8 cellular contexts compared by ENCODE assay signal in genomic region chr12:112937741-112938719, GRCh38. TPM values are rescaled to one million over a fixed set of nuclear protein-coding genes. Genes with fewer than 3 reads are reported as not detected.
A peak's percentile ranks its signal among the peaks of the same experiment; 100 is the strongest.
DNase-seq lines count a peak whose midpoint lies in the region; ATAC-seq and TF ChIP-seq lines count a peak whose summit lies in the region.

Gene OAS3 (plus strand): TSS chr12:112938474. CDS start chr12:112938531, 57 bp downstream.

- POLR2A ChIA-PET in CD4-positive, alpha-beta memory T cell (lab: Charles Lee; ENCODE audit: partially characterized antibody) = interaction anchor here (1.0 to 6.0 kb wide), 9 partner anchors 11 to 119 kb away, joined by 3 to 84 read pairs (median 5); partner anchors contain the start of genes OAS1 and OAS2
- POLR2A ChIA-PET in activated CD4-positive, alpha-beta memory T cell treated with anti-CD3 and anti-CD28 coated beads for 36 hours (lab: Charles Lee) = interaction anchor here (0.9 to 1.6 kb wide), 3 partner anchors 18 to 40 kb away, joined by 3 to 9 read pairs (median 5); partner anchors contain the start of genes OAS1 and OAS2

- DNase-seq in CD4-positive, alpha-beta memory T cell = peak; percentile 66 to 87 (median 70)
- peak; percentile 76 for DNase-seq in NCI-H2196 treated with DMSO at 0.1 percent for 48 hours (lab: John Stamatoyannopoulos, UW; ENCODE audit: unreplicated experiment)
- DNase-seq in activated CD4-positive, alpha-beta memory T cell treated with anti-CD3 and anti-CD28 coated beads for 36 hours = peak; percentile 77
- peak; percentile 96 for DNase-seq in lower lobe of right lung
- peak; percentile 35 to 54 for DNase-seq in stimulated activated CD4-positive, alpha-beta T cell treated with anti-CD3 and anti-CD28 coated beads, Interleukin-4, amount 100 ng/mL, for 48 hours (ENCODE audit: low read depth in 2 of 2)

- peaks cover 35% of the 10 kb centered on the region for H3K4me1 ChIP-seq in CD4-positive, alpha-beta memory T cell (ENCODE audit: insufficient read depth, low read length)
- H3K4me1 ChIP-seq in ectodermal cell (ENCODE audit: control insufficient read depth, insufficient read depth, low read length) (peaks cover 3% of the 10 kb centered on the region), lower lobe of right lung (peaks cover 17% of the 10 kb centered on the region)

- H3K27ac Mint-ChIP-seq in CD4-positive, alpha-beta memory T cell = peak within 1 kb of the TSS; percentile 85 to 98 (median 96)
- peak within 1 kb of the TSS; percentile 75 for H3K27ac Mint-ChIP-seq in activated CD4-positive, alpha-beta memory T cell treated with anti-CD3 and anti-CD28 coated beads for 36 hours

- CTCF ChIA-PET in CD4-positive, alpha-beta memory T cell (lab: Charles Lee; ENCODE audit: partially characterized antibody) = interaction anchor here (0.9 to 2.0 kb wide), 5 partner anchors 29 to 40 kb away, joined by 4 to 14 read pairs (median 5); partner anchors contain the start of genes OAS1 and OAS2
- CTCF ChIA-PET in activated CD4-positive, alpha-beta memory T cell treated with anti-CD3 and anti-CD28 coated beads for 36 hours (lab: Charles Lee) = interaction anchor here (0.9 to 1.1 kb wide), 2 partner anchors 31 to 37 kb away, joined by 4 to 10 read pairs; partner anchors contain the start of gene OAS1

- peaks cover 0 to 9% of the 10 kb centered on the region in 2 donors for H3K36me3 Mint-ChIP-seq in CD4-positive, alpha-beta memory T cell
- H3K36me3 Mint-ChIP-seq in activated CD4-positive, alpha-beta memory T cell treated with anti-CD3 and anti-CD28 coated beads for 36 hours = no peaks in the 10 kb centered on the region

- H3K9me3 Mint-ChIP-seq in CD4-positive, alpha-beta memory T cell = peaks cover 0 to 5% (median 0%) of the 10 kb centered on the region in 8 donors
- H3K9me3 Mint-ChIP-seq in activated CD4-positive, alpha-beta memory T cell treated with anti-CD3 and anti-CD28 coated beads for 36 hours = peaks cover 2% of the 10 kb centered on the region

- no peaks in the 10 kb centered on the region for H3K9me3 ChIP-seq in CD4-positive, alpha-beta memory T cell (ENCODE audit: control insufficient read depth in 1 of 2, low read length in 2 of 2)
- H3K9me3 ChIP-seq in ectodermal cell (ENCODE audit: control insufficient read depth, low read length) = no peaks in the 10 kb centered on the region
- H3K9me3 ChIP-seq in lower lobe of right lung = no peaks in the 10 kb centered on the region

- intact Hi-C loops in CD4-positive, alpha-beta memory T cell (cut with micrococcal nuclease) = loop anchor here (1.0 to 2.0 kb wide), 3 partner anchors 31 to 397 kb away; partner anchors contain the start of genes OAS1, OAS2 and SLC8B1
- intact Hi-C loops in activated CD4-positive, alpha-beta memory T cell treated with anti-CD3 and anti-CD28 coated beads for 36 hours (cut with micrococcal nuclease) = loop anchor here (1.0 to 2.0 kb wide), 2 partner anchors 31 to 40 kb away; partner anchors contain the start of genes OAS1 and OAS2
- intact Hi-C loops in lower lobe of right lung (cut with DNase I) = no loop called here

- peak within 1 kb of the TSS; percentile 72 to 84 for H3K4me3 ChIP-seq in CD4-positive, alpha-beta memory T cell (ENCODE audit: low read length in 2 of 2)
- H3K4me3 ChIP-seq in ectodermal cell (ENCODE audit: insufficient read depth, low read depth, low read length) = peak within 1 kb of the TSS; percentile 40
- peak within 1 kb of the TSS; percentile 91 for H3K4me3 ChIP-seq in lower lobe of right lung

- H3K4me3 Mint-ChIP-seq in CD4-positive, alpha-beta memory T cell = peak within 1 kb of the TSS; percentile 87 to 100 (median 94)
- H3K4me3 Mint-ChIP-seq in activated CD4-positive, alpha-beta memory T cell treated with anti-CD3 and anti-CD28 coated beads for 36 hours = peak within 1 kb of the TSS; percentile 87

- H3K36me3 ChIP-seq in CD4-positive, alpha-beta memory T cell (ENCODE audit: insufficient read depth, low read length) = no peaks in the 10 kb centered on the region
- H3K36me3 ChIP-seq in ectodermal cell (ENCODE audit: control insufficient read depth, insufficient read depth, low read length) (no peaks in the 10 kb centered on the region), lower lobe of right lung (peaks cover 8% of the 10 kb centered on the region)

- H3K27me3 ChIP-seq in CD4-positive, alpha-beta memory T cell (ENCODE audit: insufficient read depth, low read length) = no peaks in the 10 kb centered on the region
- peaks cover 26% of the 10 kb centered on the region for H3K27me3 ChIP-seq in ectodermal cell (ENCODE audit: control insufficient read depth, insufficient read depth, low read length, poor library complexity, severe bottlenecking)
- H3K27me3 ChIP-seq in lower lobe of right lung (ENCODE audit: low read depth) = no peaks in the 10 kb centered on the region

- peaks cover 28 to 45% (median 36%) of the 10 kb centered on the region in 4 donors for H3K4me1 Mint-ChIP-seq in CD4-positive, alpha-beta memory T cell
- peaks cover 35% of the 10 kb centered on the region for H3K4me1 Mint-ChIP-seq in activated CD4-positive, alpha-beta memory T cell treated with anti-CD3 and anti-CD28 coated beads for 36 hours (ENCODE audit: low read depth)

- WGBS in ectodermal cell, 2 experiments = 22 to 25% methylated on average over 50 of the region's 50 CpGs

- ATAC-seq in GM21447 (IDR thresholded peaks at IDR 0.05; ENCODE audit: unreplicated experiment) (peak; percentile 35), lower lobe of right lung (peak; percentile 94 to 98), HG02973 (IDR thresholded peaks at IDR 0.05; ENCODE audit: unreplicated experiment) (no peak)

- peak within 1 kb of the TSS; percentile 72 for H3K27ac ChIP-seq in CD4-positive, alpha-beta memory T cell (ENCODE audit: low read depth, low read length)
- no peak within 1 kb of the TSS for H3K27ac ChIP-seq in ectodermal cell (ENCODE audit: insufficient read depth, low read depth, low read length, poor library complexity, severe bottlenecking)
- peak within 1 kb of the TSS; percentile 84 for H3K27ac ChIP-seq in lower lobe of right lung

- TF ChIP-seq CTCF in lower lobe of right lung (IDR thresholded peaks at IDR 0.05) = peak; percentile 9

- H3K27me3 Mint-ChIP-seq in CD4-positive, alpha-beta memory T cell = no peaks in the 10 kb centered on the region
- no peaks in the 10 kb centered on the region for H3K27me3 Mint-ChIP-seq in activated CD4-positive, alpha-beta memory T cell treated with anti-CD3 and anti-CD28 coated beads for 36 hours

RNA-seq across cellular contexts. Expression of gene OAS3, which starts in this region (rescaled TPM):
- 10 to 100 TPM; 20.3 to 22.5 TPM for total RNA-seq in CD4-positive, alpha-beta memory T cell
- 10 to 100 TPM; 14.4 to 31.3 TPM for polyA plus RNA-seq in CD4-positive, alpha-beta memory T cell
- 10 to 100 TPM; 34.6 to 37.1 TPM for total RNA-seq in activated CD4-positive, alpha-beta memory T cell treated with anti-CD3 and anti-CD28 coated beads for 36 hours
- 1.4 TPM for polyA plus RNA-seq in ectodermal cell (2013, experiment 1 of 4)
- polyA plus RNA-seq in ectodermal cell (2013, experiment 2 of 4) = 0.92 TPM
- 1.5 TPM for polyA plus RNA-seq in ectodermal cell (2013, experiment 3 of 4)
- polyA plus RNA-seq in ectodermal cell (2013, experiment 4 of 4) = 0.69 TPM
- 65.8 TPM for total RNA-seq in lower lobe of right lung

Comparison
In these comparisons a context has a peak if more than half of its experiments do, and no peak if none do; other contexts are left out.
1. DNase-seq: peak in every context shown above with its lines; median percentile 96 in lower lobe of right lung; 77 in activated CD4-positive, alpha-beta memory T cell treated with anti-CD3 and anti-CD28 coated beads for 36 hours; 76 in NCI-H2196 treated with DMSO at 0.1 percent for 48 hours; 70 in CD4-positive, alpha-beta memory T cell; 44 in stimulated activated CD4-positive, alpha-beta T cell treated with anti-CD3 and anti-CD28 coated beads, Interleukin-4, amount 100 ng/mL, for 48 hours.
2. H3K4me3 ChIP-seq: peak in every context shown above with its lines; median percentile 91 in lower lobe of right lung; 78 in CD4-positive, alpha-beta memory T cell; 40 in ectodermal cell.